Comparison of ENCODE assay signal across 8 cellular contexts in genomic region chr18:35042389-35043066, GRCh38. TPM values are rescaled to one million over a fixed set of nuclear protein-coding genes. Genes with fewer than 3 reads are reported as not detected.
DNase-seq lines count a peak whose midpoint lies in the region; ATAC-seq and TF ChIP-seq lines count a peak whose summit lies in the region.

No MANE protein-coding gene starts in this region.

- peak overlapping the region; percentile 95 for H3K27ac Mint-ChIP-seq in endothelial cell (ENCODE audit: unreplicated experiment)
- peak overlapping the region; percentile 96 for H3K27ac Mint-ChIP-seq in osteocyte (ENCODE audit: unreplicated experiment)

- peaks cover 5% of the 10 kb centered on the region for H3K4me1 ChIP-seq in RWPE2 (ENCODE audit: insufficient read depth, poor library complexity, severe bottlenecking)

- H3K36me3 Mint-ChIP-seq in endothelial cell (ENCODE audit: low read depth, unreplicated experiment) (peaks cover 4% of the 10 kb centered on the region), osteocyte (ENCODE audit: unreplicated experiment) (no peaks in the 10 kb centered on the region)

- TF ChIP-seq CTCF in RWPE2 (IDR thresholded peaks at IDR 0.05; ENCODE audit: poor library complexity, severe bottlenecking), result no peak
- no peak for TF ChIP-seq CTCF in endothelial cell (IDR thresholded peaks at IDR 0.05; ENCODE audit: unreplicated experiment)
- no peak for TF ChIP-seq CTCF in osteocyte (IDR thresholded peaks at IDR 0.05)

- H3K4me3 Mint-ChIP-seq in endothelial cell (ENCODE audit: unreplicated experiment), result peak overlapping the region; percentile 94
- peak overlapping the region; percentile 94 for H3K4me3 Mint-ChIP-seq in osteocyte (ENCODE audit: unreplicated experiment)

- no peaks in the 10 kb centered on the region for H3K27me3 ChIP-seq in RWPE2 (ENCODE audit: insufficient read depth, poor library complexity, severe bottlenecking)

- H3K4me1 Mint-ChIP-seq in endothelial cell (ENCODE audit: unreplicated experiment) (peaks cover 67% of the 10 kb centered on the region), osteocyte (ENCODE audit: unreplicated experiment) (peaks cover 67% of the 10 kb centered on the region)

- H3K9me3 ChIP-seq in RWPE2 (ENCODE audit: severe bottlenecking), result no peaks in the 10 kb centered on the region

- H3K9me3 Mint-ChIP-seq in endothelial cell (ENCODE audit: unreplicated experiment), result no peaks in the 10 kb centered on the region
- no peaks in the 10 kb centered on the region for H3K9me3 Mint-ChIP-seq in osteocyte (ENCODE audit: unreplicated experiment)

- ATAC-seq in RWPE2 (ENCODE audit: low read depth), result no peak

- H3K4me3 ChIP-seq in RWPE2 (ENCODE audit: severe bottlenecking), result peak overlapping the region; percentile 49

- H3K27me3 Mint-ChIP-seq in endothelial cell (ENCODE audit: unreplicated experiment) (peaks cover 4% of the 10 kb centered on the region), osteocyte (ENCODE audit: unreplicated experiment) (no peaks in the 10 kb centered on the region)

- peak; percentile 40 for DNase-seq in NCI-H82 (lab: John Stamatoyannopoulos, UW)
- no peak for DNase-seq in NCI-H82 treated with DMSO at 0.1 percent for 48 hours (lab: John Stamatoyannopoulos, UW; ENCODE audit: unreplicated experiment)
- DNase-seq in RWPE2 (ENCODE audit: low spot score), result no peak
- DNase-seq in endothelial cell (ENCODE audit: low spot score), result no peak
- DNase-seq in osteocyte (ENCODE audit: extremely low spot score, unreplicated experiment), result no peak
- no peak for DNase-seq in midbrain (lab: John Stamatoyannopoulos, UW)
- no peak for DNase-seq in middle frontal gyrus (ENCODE audit: extremely low spot score, low spot score)
- DNase-seq in iPS-NIHi7 (ENCODE audit: extremely low spot score), result no peak

- H3K27ac ChIP-seq in RWPE2 (ENCODE audit: poor library complexity, severe bottlenecking), result no peak overlapping the region

- H3K36me3 ChIP-seq in RWPE2 (ENCODE audit: low read depth), result no peaks in the 10 kb centered on the region

RNA-seq across cellular contexts. Expression of gene MAPRE2, which starts 1.3 kb away (rescaled TPM):
- total RNA-seq in endothelial cell (ENCODE audit: unreplicated experiment) (73.0 TPM), osteocyte (49.8 and 50.0 TPM in 2 replicates)
